9 cellular contexts compared by ENCODE assay signal in genomic region chr19:1465191-1466016, GRCh38. TPM values are rescaled to one million over a fixed set of nuclear protein-coding genes. Genes with fewer than 3 reads are reported as not detected.
DNase-seq lines count a peak whose midpoint lies in the region; ATAC-seq lines count a peak whose summit lies in the region.
"Had no signal": no experiment of that assay in that cellular context is flagged by ENCODE, and none has a peak within 500 bp of the region (broad histone marks: within the 10 kb centered on the region; RNA-seq: fewer than 3 reads in every experiment).

No MANE protein-coding gene starts in this region.

- ATAC-seq in right cardiac atrium (peak; percentile 10 to 50), GM18858 (IDR thresholded peaks at IDR 0.05; ENCODE audit: unreplicated experiment) (no peak)
- peak; percentile 52 for ATAC-seq in stimulated activated effector memory CD8-positive, alpha-beta T cell treated with anti-CD3 and anti-CD28 coated beads, Interleukin-12 subunit alpha, Interleukin-12 subunit beta, amount 100 ng/mL, for 72 hours

- H3K4me1 Mint-ChIP-seq in activated CD4-positive, alpha-beta T cell treated with anti-CD3 and anti-CD28 coated beads, Interleukin-2, amount 10 ng/mL, durations not matched to agents 24 days and 14 days = no peaks in the 10 kb centered on the region
- peaks cover 5% of the 10 kb centered on the region for H3K4me1 Mint-ChIP-seq in stimulated activated effector memory CD8-positive, alpha-beta T cell treated with anti-CD3 and anti-CD28 coated beads, Interleukin-12 subunit alpha, Interleukin-12 subunit beta, amount 100 ng/mL, for 72 hours

- no peaks in the 10 kb centered on the region for H3K9me3 Mint-ChIP-seq in activated CD4-positive, alpha-beta T cell treated with anti-CD3 and anti-CD28 coated beads, Interleukin-2, amount 10 ng/mL, durations not matched to agents 24 days and 14 days
- H3K9me3 Mint-ChIP-seq in stimulated activated effector memory CD8-positive, alpha-beta T cell treated with anti-CD3 and anti-CD28 coated beads, Interleukin-12 subunit alpha, Interleukin-12 subunit beta, amount 100 ng/mL, for 72 hours = no peaks in the 10 kb centered on the region

- WGBS in right cardiac atrium = 46% methylated on average over 83 of the region's 83 CpGs

- H3K27ac Mint-ChIP-seq in activated CD4-positive, alpha-beta T cell treated with anti-CD3 and anti-CD28 coated beads, Interleukin-2, amount 10 ng/mL, durations not matched to agents 24 days and 14 days = no peak overlapping the region
- H3K27ac Mint-ChIP-seq in stimulated activated effector memory CD8-positive, alpha-beta T cell treated with anti-CD3 and anti-CD28 coated beads, Interleukin-12 subunit alpha, Interleukin-12 subunit beta, amount 100 ng/mL, for 72 hours = no peak overlapping the region

- peaks cover 1% of the 10 kb centered on the region for H3K36me3 Mint-ChIP-seq in activated CD4-positive, alpha-beta T cell treated with anti-CD3 and anti-CD28 coated beads, Interleukin-2, amount 10 ng/mL, durations not matched to agents 24 days and 14 days (ENCODE audit: low read depth)
- no peaks in the 10 kb centered on the region for H3K36me3 Mint-ChIP-seq in stimulated activated effector memory CD8-positive, alpha-beta T cell treated with anti-CD3 and anti-CD28 coated beads, Interleukin-12 subunit alpha, Interleukin-12 subunit beta, amount 100 ng/mL, for 72 hours

- peaks cover 10% of the 10 kb centered on the region for H3K4me1 ChIP-seq in right cardiac atrium (ENCODE audit: control insufficient read depth, insufficient read depth, low read length)

- intact Hi-C loops in activated CD4-positive, alpha-beta T cell treated with anti-CD3 and anti-CD28 coated beads, Interleukin-2, amount 10 ng/mL, durations not matched to agents 24 days and 14 days (cut with micrococcal nuclease) = loop anchor here (5.0 kb wide), 1 partner anchor 292 kb away; no protein-coding TSS in a partner anchor
- intact Hi-C loops in right cardiac atrium (cut with DNase I) = no loop called here

- no peaks in the 10 kb centered on the region for H3K27me3 ChIP-seq in right cardiac atrium (ENCODE audit: control insufficient read depth, insufficient read depth)

- H3K27me3 Mint-ChIP-seq in activated CD4-positive, alpha-beta T cell treated with anti-CD3 and anti-CD28 coated beads, Interleukin-2, amount 10 ng/mL, durations not matched to agents 24 days and 14 days = peaks cover 1% of the 10 kb centered on the region

- DNase-seq in activated CD4-positive, alpha-beta T cell treated with anti-CD3 and anti-CD28 coated beads, Interleukin-2, amount 10 ng/mL, durations not matched to agents 24 days and 14 days = peak; percentile 72
- no peak for DNase-seq in activated CD4-positive, alpha-beta T cell treated with anti-CD3 and anti-CD28 coated beads for 4 hours
- DNase-seq in activated T-cell treated with anti-CD3 and anti-CD28 coated beads, Interleukin-2, amount 50 U/mL, for 48 hours = peak; percentile 53 to 67
- DNase-seq in right cardiac atrium = peak; percentile 12 to 74 (median 73)
- no peak for DNase-seq in stimulated activated effector memory CD8-positive, alpha-beta T cell treated with anti-CD3 and anti-CD28 coated beads, Interleukin-12 subunit alpha, Interleukin-12 subunit beta, amount 100 ng/mL, for 72 hours (ENCODE audit: low spot score in 2 of 2)
- no peak for DNase-seq in NCI-H2227 (lab: John Stamatoyannopoulos, UW; ENCODE audit: unreplicated experiment)
- no peak for DNase-seq in NCI-H1417 (lab: John Stamatoyannopoulos, UW)

- H3K27ac ChIP-seq in right cardiac atrium (ENCODE audit: low read length) = no peak overlapping the region
- H3K27ac ChIP-seq: C4-2B had no signal

- H3K4me3 ChIP-seq in right cardiac atrium (ENCODE audit: low read length) = no peak overlapping the region

- no peaks in the 10 kb centered on the region for H3K9me3 ChIP-seq in right cardiac atrium (ENCODE audit: control insufficient read depth, low read length)

- H3K4me3 Mint-ChIP-seq in activated CD4-positive, alpha-beta T cell treated with anti-CD3 and anti-CD28 coated beads, Interleukin-2, amount 10 ng/mL, durations not matched to agents 24 days and 14 days = no peak overlapping the region
- no peak overlapping the region for H3K4me3 Mint-ChIP-seq in stimulated activated effector memory CD8-positive, alpha-beta T cell treated with anti-CD3 and anti-CD28 coated beads, Interleukin-12 subunit alpha, Interleukin-12 subunit beta, amount 100 ng/mL, for 72 hours

RNA-seq across cellular contexts. Expression of gene C19orf25, which starts 13.6 kb away (rescaled TPM):
- 34.0 and 38.0 TPM in 2 replicates for total RNA-seq in activated CD4-positive, alpha-beta T cell treated with anti-CD3 and anti-CD28 coated beads, Interleukin-2, amount 10 ng/mL, durations not matched to agents 24 days and 14 days
- total RNA-seq in right cardiac atrium = 10 to 100 TPM; 14.4 to 19.2 (median 18.1) TPM
- 23.6 TPM for polyA plus RNA-seq in right cardiac atrium

RNA-seq across cellular contexts. Expression of gene APC2, which starts 15.5 kb away (rescaled TPM):
- 0.16 and 0.24 TPM in 2 replicates for total RNA-seq in activated CD4-positive, alpha-beta T cell treated with anti-CD3 and anti-CD28 coated beads, Interleukin-2, amount 10 ng/mL, durations not matched to agents 24 days and 14 days
- under 1 TPM; 0.45 to 0.88 (median 0.68) TPM for total RNA-seq in right cardiac atrium
- polyA plus RNA-seq in right cardiac atrium = 0.61 TPM

RNA-seq across cellular contexts. Expression of gene PCSK4, which starts 24.7 kb away (rescaled TPM):
- 1.0 and 1.6 TPM in 2 replicates for total RNA-seq in activated CD4-positive, alpha-beta T cell treated with anti-CD3 and anti-CD28 coated beads, Interleukin-2, amount 10 ng/mL, durations not matched to agents 24 days and 14 days
- total RNA-seq in right cardiac atrium = 1 to 10 TPM in 3 of 4 donors, under 1 TPM in 1; 0.33 to 2.4 (median 1.4) TPM
- 1.7 TPM for polyA plus RNA-seq in right cardiac atrium

RNA-seq across cellular contexts. Expression of gene REEP6, which starts 25.6 kb away (rescaled TPM):
- 1.1 and 1.7 TPM in 2 replicates for total RNA-seq in activated CD4-positive, alpha-beta T cell treated with anti-CD3 and anti-CD28 coated beads, Interleukin-2, amount 10 ng/mL, durations not matched to agents 24 days and 14 days
- total RNA-seq in right cardiac atrium = 1 to 10 TPM; 1.1 to 1.8 (median 1.4) TPM
- polyA plus RNA-seq in right cardiac atrium = 7.5 TPM

RNA-seq across cellular contexts. Expression of gene RPS15, which starts 27.2 kb away (rescaled TPM):
- 1,536 and 1,542 TPM in 2 replicates for total RNA-seq in activated CD4-positive, alpha-beta T cell treated with anti-CD3 and anti-CD28 coated beads, Interleukin-2, amount 10 ng/mL, durations not matched to agents 24 days and 14 days
- 100 to 1,000 TPM; 635 to 772 (median 696) TPM for total RNA-seq in right cardiac atrium
- 1,857 TPM for polyA plus RNA-seq in right cardiac atrium

Comparison
In these comparisons a context has a peak if more than half of its experiments do, and no peak if none do; other contexts are left out.
1. DNase-seq: peak in activated CD4-positive, alpha-beta T cell treated with anti-CD3 and anti-CD28 coated beads, Interleukin-2, amount 10 ng/mL, durations not matched to agents 24 days and 14 days (single experiment), activated T-cell treated with anti-CD3 and anti-CD28 coated beads, Interleukin-2, amount 50 U/mL, for 48 hours (2 of 2) and right cardiac atrium (3 of 3); none in activated CD4-positive, alpha-beta T cell treated with anti-CD3 and anti-CD28 coated beads for 4 hours (0 of 2), stimulated activated effector memory CD8-positive, alpha-beta T cell treated with anti-CD3 and anti-CD28 coated beads, Interleukin-12 subunit alpha, Interleukin-12 subunit beta, amount 100 ng/mL, for 72 hours (0 of 2), NCI-H2227 (single experiment) and NCI-H1417 (0 of 3).